13 cellular contexts compared by ENCODE assay signal in the genomic region with DNA sequence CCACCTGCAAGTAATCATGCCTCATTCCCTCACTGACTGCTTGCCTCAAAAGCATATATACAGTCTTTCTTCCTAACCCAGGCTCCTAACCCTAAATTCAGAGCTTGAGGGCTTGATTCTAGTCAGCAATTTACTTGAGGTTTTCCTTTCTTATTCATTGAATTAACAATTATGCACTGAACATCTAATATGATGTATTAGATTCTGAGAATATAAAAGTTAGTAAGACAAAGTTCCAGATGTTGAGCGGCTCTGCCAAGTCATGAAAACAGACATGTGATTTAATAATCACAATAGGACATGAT. TPM values are rescaled to one million over a fixed set of nuclear protein-coding genes. Genes with fewer than 3 reads are reported as not detected.
DNase-seq lines count a peak whose midpoint lies in the region; ATAC-seq and TF ChIP-seq lines count a peak whose summit lies in the region.
"Had no signal": no experiment of that assay in that cellular context is flagged by ENCODE, and none has a peak within 500 bp of the region (broad histone marks: within the 10 kb centered on the region; RNA-seq: fewer than 3 reads in every experiment).

No MANE protein-coding gene starts in this region.

- peak overlapping the region; percentile 97 for H3K27ac Mint-ChIP-seq in T-helper 2 cell treated with Interferon-gamma antibody and Interleukin-4, amounts not matched to agents 5 μg/mL and 100 μg/mL, for 36 hours
- peak overlapping the region; percentile 91 to 100 (median 95) for H3K27ac Mint-ChIP-seq in IgD-negative memory B cell
- H3K27ac Mint-ChIP-seq in activated naive CD8-positive, alpha-beta T cell treated with anti-CD3 and anti-CD28 coated beads for 36 hours: peak overlapping the region; percentile 96

- H3K4me3 ChIP-seq in neutrophil (ENCODE audit: low read depth in 1 of 2, low read length in 1 of 2) (peak overlapping the region; percentile 52 to 57), SJCRH30 (no peak overlapping the region)

- H3K4me3 Mint-ChIP-seq in T-helper 2 cell treated with Interferon-gamma antibody and Interleukin-4, amounts not matched to agents 5 μg/mL and 100 μg/mL, for 36 hours: peak overlapping the region; percentile 90
- H3K4me3 Mint-ChIP-seq in IgD-negative memory B cell: peak overlapping the region; percentile 92 to 99 (median 98)
- H3K4me3 Mint-ChIP-seq in activated naive CD8-positive, alpha-beta T cell treated with anti-CD3 and anti-CD28 coated beads for 36 hours: no peak overlapping the region

- no peak for TF ChIP-seq CTCF in neutrophil (IDR thresholded peaks at IDR 0.05)

- H3K9me3 Mint-ChIP-seq in T-helper 2 cell treated with Interferon-gamma antibody and Interleukin-4, amounts not matched to agents 5 μg/mL and 100 μg/mL, for 36 hours: peaks cover 6% of the 10 kb centered on the region
- H3K9me3 Mint-ChIP-seq in IgD-negative memory B cell: no peaks in the 10 kb centered on the region
- no peaks in the 10 kb centered on the region for H3K9me3 Mint-ChIP-seq in activated naive CD8-positive, alpha-beta T cell treated with anti-CD3 and anti-CD28 coated beads for 36 hours

- H3K27me3 Mint-ChIP-seq in T-helper 2 cell treated with Interferon-gamma antibody and Interleukin-4, amounts not matched to agents 5 μg/mL and 100 μg/mL, for 36 hours (ENCODE audit: low read depth): no peaks in the 10 kb centered on the region
- no peaks in the 10 kb centered on the region for H3K27me3 Mint-ChIP-seq in IgD-negative memory B cell
- H3K27me3 Mint-ChIP-seq in activated naive CD8-positive, alpha-beta T cell treated with anti-CD3 and anti-CD28 coated beads for 36 hours: peaks cover 14% of the 10 kb centered on the region

- peaks cover 80 to 81% of the 10 kb centered on the region in 2 experiments for H3K4me1 ChIP-seq in neutrophil (ENCODE audit: control insufficient read depth in 1 of 2, insufficient read depth in 1 of 2, low read depth in 1 of 2, low read length in 1 of 2)
- H3K4me1 ChIP-seq in SJCRH30: no peaks in the 10 kb centered on the region

- no peak for DNase-seq in T-helper 2 cell treated with Interferon-gamma antibody and Interleukin-4, amounts not matched to agents 5 μg/mL and 100 μg/mL, for 36 hours (ENCODE audit: low spot score)
- DNase-seq in T-helper 2 cell (no peak), SJCRH30 (no peak)
- no peak for DNase-seq in activated naive CD8-positive, alpha-beta T cell treated with anti-CD3 and anti-CD28 coated beads for 36 hours
- DNase-seq: amygdala, cortex of kidney, NCI-H1048 had no signal

- H3K36me3 ChIP-seq in neutrophil (no peaks in the 10 kb centered on the region), SJCRH30 (no peaks in the 10 kb centered on the region)
- H3K36me3 ChIP-seq: thoracic aorta had no signal

- no peaks in the 10 kb centered on the region for H3K9me3 ChIP-seq in neutrophil
- no peaks in the 10 kb centered on the region for H3K9me3 ChIP-seq in SJCRH30 (replicated peaks)
- H3K9me3 ChIP-seq: thoracic aorta had no signal

- ATAC-seq in GM18498 (IDR thresholded peaks at IDR 0.05; ENCODE audit: unreplicated experiment): no peak
- ATAC-seq in HG02623 (IDR thresholded peaks at IDR 0.05; ENCODE audit: unreplicated experiment): no peak

- peaks cover 38% of the 10 kb centered on the region for H3K4me1 Mint-ChIP-seq in T-helper 2 cell treated with Interferon-gamma antibody and Interleukin-4, amounts not matched to agents 5 μg/mL and 100 μg/mL, for 36 hours (ENCODE audit: low read depth)
- peaks cover 15 to 24% (median 22%) of the 10 kb centered on the region in 3 donors for H3K4me1 Mint-ChIP-seq in IgD-negative memory B cell
- peaks cover 23% of the 10 kb centered on the region for H3K4me1 Mint-ChIP-seq in activated naive CD8-positive, alpha-beta T cell treated with anti-CD3 and anti-CD28 coated beads for 36 hours

- peaks cover 4% of the 10 kb centered on the region for H3K36me3 Mint-ChIP-seq in T-helper 2 cell treated with Interferon-gamma antibody and Interleukin-4, amounts not matched to agents 5 μg/mL and 100 μg/mL, for 36 hours (ENCODE audit: low read depth)
- peaks cover 5% of the 10 kb centered on the region for H3K36me3 Mint-ChIP-seq in IgD-negative memory B cell
- H3K36me3 Mint-ChIP-seq in activated naive CD8-positive, alpha-beta T cell treated with anti-CD3 and anti-CD28 coated beads for 36 hours: no peaks in the 10 kb centered on the region

- H3K27me3 ChIP-seq in neutrophil (no peaks in the 10 kb centered on the region), SJCRH30 (peaks cover 3% of the 10 kb centered on the region; the same call in 1 of the 2 replicates)

- H3K27ac ChIP-seq in neutrophil (peak overlapping the region; percentile 86), SJCRH30 (no peak overlapping the region)

RNA-seq across cellular contexts. Expression of gene AIM2, which starts 1.0 kb away (rescaled TPM):
- polyA plus RNA-seq in IgD-negative memory B cell: 187 TPM
- total RNA-seq in activated naive CD8-positive, alpha-beta T cell treated with anti-CD3 and anti-CD28 coated beads for 36 hours: 1 to 10 TPM; 1.8 TPM
- total RNA-seq in SJCRH30 (2014; rRNA removed; shearing (Covaris generic)): not detected in 2 replicates
- total RNA-seq: A172 had no signal
